10 cellular contexts compared by ENCODE assay signal in the genomic region with DNA sequence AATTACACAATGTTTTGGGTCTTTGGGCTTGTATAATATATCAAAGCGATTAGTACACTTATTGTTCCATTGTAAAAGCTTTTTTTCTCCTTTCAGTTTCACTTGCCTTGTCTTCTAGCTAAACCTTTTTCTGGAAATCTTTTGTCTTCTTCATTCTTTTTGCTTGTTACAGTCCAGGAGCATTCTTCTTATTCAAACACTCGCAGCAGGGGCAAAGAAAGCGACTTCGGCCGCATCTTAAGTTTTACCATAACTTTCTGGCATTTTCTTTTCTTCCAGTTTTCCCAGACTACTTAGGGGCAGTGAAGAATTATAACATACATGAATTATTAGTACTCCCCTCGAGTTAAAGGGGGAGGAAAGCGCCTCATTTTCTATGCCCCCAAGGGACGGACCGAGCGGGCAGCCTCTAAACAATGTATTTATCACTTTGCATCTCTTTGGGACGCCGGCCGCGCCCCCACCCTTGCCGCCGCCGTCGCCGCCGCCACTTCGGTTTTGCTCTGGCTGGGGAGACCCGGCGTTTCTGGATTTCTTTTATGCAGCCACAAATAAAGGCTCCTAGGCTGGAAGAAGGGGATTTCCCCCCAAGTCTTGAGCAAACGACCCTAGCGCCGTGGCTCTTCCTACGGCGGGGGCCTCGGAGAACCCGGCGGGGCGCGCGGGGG.
DNase-seq lines count a peak whose midpoint lies in the region; ATAC-seq and TF ChIP-seq lines count a peak whose summit lies in the region.
"Had no signal": no experiment of that assay in that cellular context is flagged by ENCODE, and none has a peak within 500 bp of the region (broad histone marks: within the 10 kb centered on the region; RNA-seq: fewer than 3 reads in every experiment).

No MANE protein-coding gene starts in this region.

- no peaks in the 10 kb centered on the region for H3K27me3 ChIP-seq in WERI-Rb-1 (ENCODE audit: insufficient read depth, low read depth, severe bottlenecking)
- H3K27me3 ChIP-seq in iPS-20b (ENCODE audit: insufficient read depth, low read length), result peaks cover 100% of the 10 kb centered on the region

- no peak for TF ChIP-seq CTCF in WERI-Rb-1 (IDR thresholded peaks at IDR 0.05; ENCODE audit: low read depth, low read length)

- no peak for ATAC-seq in GM21825 (IDR thresholded peaks at IDR 0.05; ENCODE audit: unreplicated experiment)
- no peak for ATAC-seq in GM21619 (IDR thresholded peaks at IDR 0.05; ENCODE audit: unreplicated experiment)

- peak overlapping the region; percentile 44 for H3K4me3 Mint-ChIP-seq in T-helper 2 cell treated with Interferon-gamma antibody and Interleukin-4, amounts not matched to agents 5 μg/mL and 100 μg/mL, for 36 hours
- peak overlapping the region; percentile 75 for H3K4me3 Mint-ChIP-seq in stimulated activated naive CD8-positive, alpha-beta T cell treated with anti-CD3 and anti-CD28 coated beads, Interleukin-15, Interleukin-2, amounts not matched to agents 100 ng/mL and 50 ng/mL, for 24 hours

- H3K4me1 Mint-ChIP-seq in T-helper 2 cell treated with Interferon-gamma antibody and Interleukin-4, amounts not matched to agents 5 μg/mL and 100 μg/mL, for 36 hours (ENCODE audit: low read depth), result peaks cover 8% of the 10 kb centered on the region
- peaks cover 13% of the 10 kb centered on the region for H3K4me1 Mint-ChIP-seq in stimulated activated naive CD8-positive, alpha-beta T cell treated with anti-CD3 and anti-CD28 coated beads, Interleukin-15, Interleukin-2, amounts not matched to agents 100 ng/mL and 50 ng/mL, for 24 hours (ENCODE audit: low read depth)

- H3K9ac ChIP-seq in iPS-20b (ENCODE audit: low read depth, low read length), result no peak overlapping the region

- H3K36me3 ChIP-seq in WERI-Rb-1, result no peaks in the 10 kb centered on the region
- no peaks in the 10 kb centered on the region for H3K36me3 ChIP-seq in iPS-20b (ENCODE audit: insufficient read depth, low read depth, low read length)

- DNase-seq in T-helper 2 cell treated with Interferon-gamma antibody and Interleukin-4, amounts not matched to agents 5 μg/mL and 100 μg/mL, for 36 hours (ENCODE audit: low spot score), result no peak
- DNase-seq in T-helper 2 cell (no peak), WERI-Rb-1 (peak; percentile 28), SKM-1 (lab: John Stamatoyannopoulos, UW; ENCODE audit: unreplicated experiment) (no peak)
- DNase-seq: GOT3, NCI-H1694 treated with DMSO at 0.1 percent for 48 hours had no signal

- H3K36me3 Mint-ChIP-seq in T-helper 2 cell treated with Interferon-gamma antibody and Interleukin-4, amounts not matched to agents 5 μg/mL and 100 μg/mL, for 36 hours (ENCODE audit: low read depth), result no peaks in the 10 kb centered on the region
- H3K36me3 Mint-ChIP-seq in stimulated activated naive CD8-positive, alpha-beta T cell treated with anti-CD3 and anti-CD28 coated beads, Interleukin-15, Interleukin-2, amounts not matched to agents 100 ng/mL and 50 ng/mL, for 24 hours (ENCODE audit: low read depth), result no peaks in the 10 kb centered on the region

- no peaks in the 10 kb centered on the region for H3K9me3 Mint-ChIP-seq in T-helper 2 cell treated with Interferon-gamma antibody and Interleukin-4, amounts not matched to agents 5 μg/mL and 100 μg/mL, for 36 hours
- no peaks in the 10 kb centered on the region for H3K9me3 Mint-ChIP-seq in stimulated activated naive CD8-positive, alpha-beta T cell treated with anti-CD3 and anti-CD28 coated beads, Interleukin-15, Interleukin-2, amounts not matched to agents 100 ng/mL and 50 ng/mL, for 24 hours

- H3K27me3 Mint-ChIP-seq in T-helper 2 cell treated with Interferon-gamma antibody and Interleukin-4, amounts not matched to agents 5 μg/mL and 100 μg/mL, for 36 hours (ENCODE audit: low read depth), result peaks cover 92% of the 10 kb centered on the region
- peaks cover 89% of the 10 kb centered on the region for H3K27me3 Mint-ChIP-seq in stimulated activated naive CD8-positive, alpha-beta T cell treated with anti-CD3 and anti-CD28 coated beads, Interleukin-15, Interleukin-2, amounts not matched to agents 100 ng/mL and 50 ng/mL, for 24 hours

- H3K27ac ChIP-seq in WERI-Rb-1 (peak overlapping the region; percentile 98), iPS-20b (ENCODE audit: low read length) (no peak overlapping the region)

- H3K4me1 ChIP-seq in iPS-20b (ENCODE audit: insufficient read depth, low read length), result peaks cover 2% of the 10 kb centered on the region; the same call in 1 of the 2 replicates

- H3K27ac Mint-ChIP-seq in T-helper 2 cell treated with Interferon-gamma antibody and Interleukin-4, amounts not matched to agents 5 μg/mL and 100 μg/mL, for 36 hours, result no peak overlapping the region
- H3K27ac Mint-ChIP-seq in stimulated activated naive CD8-positive, alpha-beta T cell treated with anti-CD3 and anti-CD28 coated beads, Interleukin-15, Interleukin-2, amounts not matched to agents 100 ng/mL and 50 ng/mL, for 24 hours, result no peak overlapping the region

- H3K9me3 ChIP-seq in WERI-Rb-1 (ENCODE audit: severe bottlenecking) (no peaks in the 10 kb centered on the region), iPS-20b (ENCODE audit: insufficient read depth, low read depth, low read length) (peaks cover 6% of the 10 kb centered on the region)

- peak overlapping the region; percentile 65 for H3K4me3 ChIP-seq in WERI-Rb-1 (ENCODE audit: low read depth, low read length)
- peak overlapping the region; percentile 8; the same call in 1 of the 2 replicates for H3K4me3 ChIP-seq in iPS-20b (ENCODE audit: low read length)
